17 cellular contexts compared by ENCODE assay signal in genomic region chr14:91904956-91905645, GRCh38. TPM values are rescaled to one million over a fixed set of nuclear protein-coding genes. Genes with fewer than 3 reads are reported as not detected.
DNase-seq lines count a peak whose midpoint lies in the region; ATAC-seq, FAIRE-seq and TF ChIP-seq lines count a peak whose summit lies in the region.
"Had no signal": no experiment of that assay in that cellular context is flagged by ENCODE, and none has a peak within 500 bp of the region (broad histone marks: within the 10 kb centered on the region; RNA-seq: fewer than 3 reads in every experiment).

No MANE protein-coding gene starts in this region.

- H3K36me3 ChIP-seq in ascending aorta = peaks cover 14 to 17% of the 10 kb centered on the region in 2 donors
- no peaks in the 10 kb centered on the region for H3K36me3 ChIP-seq in pancreas
- H3K36me3 ChIP-seq in uterus = no peaks in the 10 kb centered on the region
- H3K36me3 ChIP-seq: BLaER1 treated with 17β-estradiol and CSF1 and Interleukin-3, amounts not matched to agents 10 nM and 100 nM had no signal

- no peaks in the 10 kb centered on the region for H3K9me3 ChIP-seq in ascending aorta
- H3K9me3 ChIP-seq in pancreas = no peaks in the 10 kb centered on the region
- no peaks in the 10 kb centered on the region for H3K9me3 ChIP-seq in uterus

- POLR2A ChIA-PET in GM10248 (lab: Yijun Ruan, JAX) = no interaction called here

- CTCF ChIA-PET in GM10248 (lab: Yijun Ruan, JAX) = interaction anchor here (2.1 kb wide), 1 partner anchor 12 kb away, joined by 5 read pairs; no protein-coding TSS in a partner anchor

- ATAC-seq in left lobe of liver = peak; percentile 55
- ATAC-seq in pancreas = peak; percentile 79 to 89 (median 86)
- ATAC-seq in GM19455 (IDR thresholded peaks at IDR 0.05; ENCODE audit: unreplicated experiment) = no peak
- no peak for ATAC-seq in HG03097 (IDR thresholded peaks at IDR 0.05; ENCODE audit: low FRiP score, unreplicated experiment)
- ATAC-seq: GM12878 had no signal

- WGBS in pancreas, 2 donors = 43 to 50% methylated on average over 9 of the region's 9 CpGs

- TF ChIP-seq POLR2A in uterus (IDR thresholded peaks at IDR 0.05) = no peak

- no peak for FAIRE-seq in pancreas (lab: Jason Lieb, UNC)
- FAIRE-seq: GM12878, HTR-8/SVneo had no signal

- intact Hi-C loops in ascending aorta (cut with DNase I) = no loop called here
- intact Hi-C loops in pancreas (cut with DNase I) = no loop called here
- intact Hi-C loops in uterus (cut with DNase I; ENCODE audit: low total_unique reads) = no loop called here

- peak overlapping the region; percentile 91 to 95 for H3K27ac ChIP-seq in ascending aorta
- peak overlapping the region; percentile 64 to 80 (median 74) for H3K27ac ChIP-seq in pancreas
- peak overlapping the region; percentile 79 to 86 for H3K27ac ChIP-seq in uterus
- H3K27ac ChIP-seq: BLaER1 treated with 17β-estradiol and CSF1 and Interleukin-3, amounts not matched to agents 10 nM and 100 nM had no signal

- no peak for DNase-seq in ascending aorta (ENCODE audit: low spot score in 2 of 2)
- DNase-seq in left lobe of liver (ENCODE audit: low spot score) = no peak
- DNase-seq in pancreas = peak in 5 of 6 donors; percentile 63 to 95 (median 89)
- no peak for DNase-seq in uterus
- DNase-seq in GM10248 (ENCODE audit: extremely low spot score) = no peak
- DNase-seq: ACHN; CD4-positive, CD25-positive, alpha-beta regulatory T cell; DMS53; GF-D8; GOT3; H9 had no signal

- H3K4me1 ChIP-seq in ascending aorta = peaks cover 24 to 65% of the 10 kb centered on the region in 2 donors
- H3K4me1 ChIP-seq in pancreas = peaks cover 50 to 60% (median 53%) of the 10 kb centered on the region in 3 donors
- H3K4me1 ChIP-seq in uterus = peaks cover 0 to 16% of the 10 kb centered on the region in 2 donors
- H3K4me1 ChIP-seq: BLaER1 treated with 17β-estradiol and CSF1 and Interleukin-3, amounts not matched to agents 10 nM and 100 nM had no signal

- TF ChIP-seq CTCF in ascending aorta (IDR thresholded peaks at IDR 0.05) (no peak), pancreas (IDR thresholded peaks at IDR 0.05) (no peak), uterus (IDR thresholded peaks at IDR 0.05) (no peak), GM10248 (IDR thresholded peaks at IDR 0.05; ENCODE audit: control extremely low read depth, extremely low read depth, low read depth, missing control alignments) (no peak)

- H3K4me3 ChIP-seq in ascending aorta (no peak overlapping the region), pancreas (no peak overlapping the region), uterus (no peak overlapping the region)
- H3K4me3 ChIP-seq: BLaER1 treated with 17β-estradiol and CSF1 and Interleukin-3, amounts not matched to agents 10 nM and 100 nM; GM12878 had no signal

- no peaks in the 10 kb centered on the region for H3K27me3 ChIP-seq in ascending aorta
- H3K27me3 ChIP-seq in pancreas = no peaks in the 10 kb centered on the region
- no peaks in the 10 kb centered on the region for H3K27me3 ChIP-seq in uterus
- H3K27me3 ChIP-seq: BLaER1 treated with 17β-estradiol and CSF1 and Interleukin-3, amounts not matched to agents 10 nM and 100 nM had no signal

RNA-seq across cellular contexts. Expression of gene TC2N, which starts 37.8 kb away (rescaled TPM):
- 37.8 TPM for total RNA-seq in ascending aorta
- 1.5 TPM for total RNA-seq in left lobe of liver
- total RNA-seq in pancreas = 100 to 1,000 TPM in 5 of 6 donors, 10 to 100 TPM in 1; 96.5 to 215 (median 119) TPM
- 10 to 100 TPM; 23.9 to 45.4 TPM for polyA plus RNA-seq in pancreas
- total RNA-seq in uterus = 10 to 100 TPM; 25.4 to 79.1 (median 36.5) TPM
- total RNA-seq: A172 had no signal

RNA-seq across cellular contexts. Expression of gene FBLN5, which starts 42.4 kb away (rescaled TPM):
- total RNA-seq in ascending aorta (280 TPM), left lobe of liver (7.7 TPM), pancreas (10 to 100 TPM; 11.5 to 34.3 (median 23.3) TPM), uterus (100 to 1,000 TPM in 2 of 4 donors, 10 to 100 TPM in 2; 48.0 to 304 (median 165) TPM)
- 10 to 100 TPM; 21.4 to 22.5 TPM for polyA plus RNA-seq in pancreas

Comparison
In these comparisons a context has a peak if more than half of its experiments do, and no peak if none do; other contexts are left out.
1. DNase-seq: peak in pancreas (5 of 6); none in ascending aorta (0 of 2), left lobe of liver (single experiment), uterus (0 of 2) and GM10248 (single experiment).
2. ATAC-seq: peak in left lobe of liver (single experiment) and pancreas (4 of 4); none in GM19455 (single experiment) and HG03097 (single experiment).
3. RNA of gene TC2N, which starts 37.8 kb away (total RNA-seq): 96.5 to 215 TPM in pancreas, 25.4 to 79.1 TPM in uterus and 37.8 TPM in ascending aorta (single experiment); 1.5 TPM in left lobe of liver (single experiment); every median in the first group is over 10 times any median in the second.
4. Peak in every context shown above with its lines, with median percentiles within 50 percentile points of each other: H3K27ac ChIP-seq.